ENCODE assay signal across 23 cellular contexts in genomic region chr16:28319476-28320022, GRCh38. TPM values are rescaled to one million over a fixed set of nuclear protein-coding genes. Genes with fewer than 3 reads are reported as not detected.
DNase-seq lines count a peak whose midpoint lies in the region; ATAC-seq, FAIRE-seq and TF ChIP-seq lines count a peak whose summit lies in the region.
"Had no signal": no experiment of that assay in that cellular context is flagged by ENCODE, and none has a peak within 500 bp of the region (broad histone marks: within the 10 kb centered on the region; RNA-seq: fewer than 3 reads in every experiment).

No MANE protein-coding gene starts in this region.

- H3K9me3 Mint-ChIP-seq in astrocyte (ENCODE audit: unreplicated experiment) = no peaks in the 10 kb centered on the region
- H3K9me3 Mint-ChIP-seq in immature natural killer cell = peaks cover 0 to 2% (median 0%) of the 10 kb centered on the region in 6 donors
- H3K9me3 Mint-ChIP-seq: CD4-positive, CD25-positive, alpha-beta regulatory T cell; CD8-positive, alpha-beta memory T cell had no signal

- H3K4me2 ChIP-seq in astrocyte (ENCODE audit: low read length) = no peak overlapping the region

- no peak for FAIRE-seq in astrocyte (lab: Jason Lieb, UNC)
- FAIRE-seq: A204.1, GM12892, GM18507, HTR-8/SVneo had no signal

- ATAC-seq in lower lobe of right lung = no peak

- H3K27ac Mint-ChIP-seq in astrocyte (ENCODE audit: unreplicated experiment) (peak overlapping the region; percentile 14), immature natural killer cell (peak overlapping the region in 1 of 6 donors; percentile 16)

- CTCF ChIA-PET in HEK293 (lab: Yijun Ruan, JAX) = interaction anchor here (1.1 to 11.7 kb wide), 3 partner anchors 15 to 39 kb away, joined by 3 to 125 read pairs (median 15); no protein-coding TSS in a partner anchor

- no peak overlapping the region for H3K4me3 Mint-ChIP-seq in astrocyte (ENCODE audit: unreplicated experiment)
- no peak overlapping the region for H3K4me3 Mint-ChIP-seq in immature natural killer cell
- H3K4me3 Mint-ChIP-seq: CD8-positive, alpha-beta memory T cell had no signal

- H4K20me1 ChIP-seq in astrocyte (ENCODE audit: insufficient read depth, low read length) = no peaks in the 10 kb centered on the region

- no peak overlapping the region for H2AFZ ChIP-seq in astrocyte (ENCODE audit: low read depth, low read length)
- H2AFZ ChIP-seq: GM23248 had no signal

- DNase-seq in astrocyte (ENCODE audit: low read depth) (no peak), lower lobe of right lung (peak; percentile 41), posterior vena cava (ENCODE audit: low spot score) (peak; percentile 67), islet precursor cell (no peak), NCI-H345 treated with DMSO at 0.1 percent for 48 hours (lab: John Stamatoyannopoulos, UW; ENCODE audit: unreplicated experiment) (no peak), COLO668 (lab: John Stamatoyannopoulos, UW; ENCODE audit: unreplicated experiment) (no peak), immature natural killer cell (no peak)
- DNase-seq: ACHN; BE2C; C1 segment of cervical spinal cord; CD4-positive, CD25-positive, alpha-beta regulatory T cell; CD8-positive, alpha-beta memory T cell; DMS153; DMS79; GDM1; GM23248; IMR-90 had no signal

- H3K4me1 Mint-ChIP-seq in astrocyte (ENCODE audit: low read depth, unreplicated experiment) (no peaks in the 10 kb centered on the region), immature natural killer cell (peaks cover 32 to 33% of the 10 kb centered on the region in 2 donors)

- intact Hi-C loops in lower lobe of right lung (cut with DNase I) (no loop called here), posterior vena cava (cut with DNase I) (loop anchor here in 1 of 2 donors (5.0 kb wide), 1 partner anchor 42 kb away; no protein-coding TSS in a partner anchor)

- H3K27me3 Mint-ChIP-seq in astrocyte (ENCODE audit: low read depth, unreplicated experiment) (peaks cover 5% of the 10 kb centered on the region), immature natural killer cell (ENCODE audit: low read depth in 3 of 3) (peaks cover 3 to 5% (median 4%) of the 10 kb centered on the region in 3 donors)
- H3K27me3 Mint-ChIP-seq: CD4-positive, CD25-positive, alpha-beta regulatory T cell; CD8-positive, alpha-beta memory T cell had no signal

- H3K9ac ChIP-seq in astrocyte (ENCODE audit: low read length) = no peak overlapping the region
- H3K9ac ChIP-seq: GM23248 had no signal

- H3K9me3 ChIP-seq in HEK293 (ENCODE audit: control insufficient read depth, insufficient read depth, low read depth, low read length) (no peaks in the 10 kb centered on the region), astrocyte (ENCODE audit: insufficient read depth, low read depth, low read length) (no peaks in the 10 kb centered on the region), lower lobe of right lung (no peaks in the 10 kb centered on the region)
- H3K9me3 ChIP-seq: BE2C, HAP-1 had no signal

- H3K4me1 ChIP-seq in HEK293 (ENCODE audit: control insufficient read depth, insufficient read depth, low read length) (no peaks in the 10 kb centered on the region), astrocyte (ENCODE audit: insufficient read depth, low read length) (peaks cover 3% of the 10 kb centered on the region), lower lobe of right lung (no peaks in the 10 kb centered on the region)
- H3K4me1 ChIP-seq: BE2C, HAP-1 had no signal

- H3K27me3 ChIP-seq in astrocyte (ENCODE audit: insufficient read depth, low read length) (no peaks in the 10 kb centered on the region), lower lobe of right lung (ENCODE audit: low read depth) (no peaks in the 10 kb centered on the region)
- H3K27me3 ChIP-seq: BE2C had no signal

- no peak for TF ChIP-seq CTCF in HEK293 (tag by site-specific recombination; IDR thresholded peaks at IDR 0.05)
- TF ChIP-seq CTCF in astrocyte (IDR thresholded peaks at IDR 0.05; ENCODE audit: insufficient read depth, low read depth, low read length) = no peak
- no peak for TF ChIP-seq CTCF in lower lobe of right lung (IDR thresholded peaks at IDR 0.05)

- H3K36me3 Mint-ChIP-seq in astrocyte (ENCODE audit: low read depth, unreplicated experiment) = no peaks in the 10 kb centered on the region
- H3K36me3 Mint-ChIP-seq in immature natural killer cell = peaks cover 3 to 21% (median 17%) of the 10 kb centered on the region in 3 donors

- H3K4me3 ChIP-seq in HEK293 (ENCODE audit: low read depth, low read length) (no peak overlapping the region), astrocyte (ENCODE audit: insufficient read depth, low read depth, low read length) (no peak overlapping the region), lower lobe of right lung (no peak overlapping the region)
- H3K4me3 ChIP-seq: GM23248, HAP-1 had no signal

- POLR2A ChIA-PET in HEK293 (lab: Yijun Ruan, JAX) = interaction anchor here (0.8 kb wide), 1 partner anchor 995 kb away, joined by 4 read pairs; no protein-coding TSS in a partner anchor

- H3K27ac ChIP-seq in HEK293 (ENCODE audit: extremely low read depth, low read depth, low read length) (no peak overlapping the region), astrocyte (ENCODE audit: low read depth, low read length) (no peak overlapping the region), lower lobe of right lung (no peak overlapping the region)
- H3K27ac ChIP-seq: GM23248 had no signal

- H3K79me2 ChIP-seq in astrocyte (ENCODE audit: insufficient read depth, low read length) = no peaks in the 10 kb centered on the region

- H3K36me3 ChIP-seq in HEK293 (ENCODE audit: control insufficient read depth in 2 of 2, insufficient read depth in 1 of 2, low read length in 2 of 2) (peaks cover 0 to 10% of the 10 kb centered on the region in 2 experiments; a peak in 1 of 3 replicates), astrocyte (ENCODE audit: insufficient read depth, low read length) (no peaks in the 10 kb centered on the region), lower lobe of right lung (no peaks in the 10 kb centered on the region)
- H3K36me3 ChIP-seq: BE2C, HAP-1 had no signal

TF ChIP-seq in HEK293, 187 proteins besides CTCF, POLR2A, EP300 and RAD21:
- no peak for TF ChIP-seq ZNF394 (tag by site-specific recombination; IDR thresholded peaks at IDR 0.05; ENCODE audit: borderline replicate concordance)
- no peak for TF ChIP-seq ZNF211 (tag by site-specific recombination; IDR thresholded peaks at IDR 0.05; ENCODE audit: low read depth)
- peak; percentile 94 for TF ChIP-seq ZNF664 (tag by site-specific recombination; IDR thresholded peaks at IDR 0.05)

RNA-seq across cellular contexts. Expression of gene SBK1, which starts 27.2 kb away (rescaled TPM):
- total RNA-seq in astrocyte = 4.0 and 7.0 TPM in 2 replicates
- total RNA-seq in lower lobe of right lung = 2.4 TPM
- under 1 TPM; 0.05 to 0.09 TPM for total RNA-seq in posterior vena cava
- 10 to 100 TPM in 1 of 3 donors, 1 to 10 TPM in 2; 5.1 to 14.2 (median 5.1) TPM for polyA plus RNA-seq in immature natural killer cell
- total RNA-seq: GM23248 had no signal
- polyA plus RNA-seq: GM23248 had no signal

RNA-seq across cellular contexts. Expression of gene NPIPB6, which starts 43.8 kb away (rescaled TPM):
- total RNA-seq in astrocyte (1.7 TPM in 1 of 2 replicates, not detected in the other), lower lobe of right lung (not detected), posterior vena cava (1 to 10 TPM; 1.5 to 3.4 TPM)
- under 1 TPM in 2 of 3 donors, not detected in 1; 0.12 to 0.19 TPM for polyA plus RNA-seq in immature natural killer cell

Comparison
In these comparisons a context has a peak if more than half of its experiments do, and no peak if none do; other contexts are left out.
1. DNase-seq: peak in lower lobe of right lung (single experiment) and posterior vena cava (single experiment); none in astrocyte (single experiment), islet precursor cell (single experiment), NCI-H345 treated with DMSO at 0.1 percent for 48 hours (single experiment), COLO668 (single experiment) and immature natural killer cell (0 of 3).